ENCODE assay signal across 11 cellular contexts in the genomic region with DNA sequence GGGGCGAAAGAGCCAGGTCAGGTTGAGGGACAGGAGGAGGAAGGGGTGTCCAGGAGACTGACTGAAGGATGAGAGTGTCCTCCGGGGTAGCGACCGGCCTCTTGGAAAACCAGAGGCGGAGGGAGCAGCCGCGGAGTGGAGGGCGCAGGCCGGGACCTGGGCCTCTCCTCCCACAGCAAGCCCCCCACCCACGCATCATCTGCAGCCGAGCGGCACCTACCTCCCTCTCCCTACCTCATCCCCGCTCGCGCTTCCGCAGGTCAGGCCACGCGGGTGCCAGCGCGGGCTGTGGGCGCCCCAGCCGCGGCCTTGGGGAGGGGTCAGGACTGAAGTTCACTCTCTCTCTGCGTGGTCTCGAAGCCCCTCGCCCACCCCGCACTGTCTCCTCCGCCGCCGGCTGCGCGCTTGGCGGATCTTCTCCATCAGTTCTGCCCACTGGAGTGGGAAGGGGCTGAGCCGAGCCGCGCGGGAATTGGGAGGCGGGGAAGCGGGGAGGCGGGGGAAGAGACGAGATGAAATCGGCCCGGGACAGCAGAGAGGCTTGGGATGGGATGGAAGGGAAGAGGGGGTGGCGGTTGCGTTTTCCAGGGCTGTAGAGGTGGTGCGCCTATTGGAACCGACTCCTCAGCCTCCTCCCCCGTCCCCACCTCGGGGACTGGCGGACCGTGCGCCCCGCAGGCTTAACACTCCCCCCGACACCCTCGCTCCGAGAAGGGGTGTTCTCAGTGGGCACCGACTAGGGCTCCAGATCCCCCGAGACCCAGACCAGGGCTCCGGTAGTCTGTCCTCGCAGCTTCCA. TPM values are rescaled to one million over a fixed set of nuclear protein-coding genes. Genes with fewer than 3 reads are reported as not detected.
DNase-seq lines count a peak whose midpoint lies in the region; ATAC-seq and TF ChIP-seq lines count a peak whose summit lies in the region.
"Had no signal": no experiment of that assay in that cellular context is flagged by ENCODE, and none has a peak within 500 bp of the region (broad histone marks: within the 10 kb centered on the region; RNA-seq: fewer than 3 reads in every experiment).

No MANE protein-coding gene starts in this region.

- H3K27ac Mint-ChIP-seq in WTC11: no peak overlapping the region

- H3K4me1 Mint-ChIP-seq in WTC11: peaks cover 38% of the 10 kb centered on the region
- H3K4me1 Mint-ChIP-seq: central memory CD8-positive, alpha-beta T cell had no signal

- CTCF ChIA-PET in WTC11 (lab: Charles Lee): no interaction called here

- H3K27me3 ChIP-seq in GM06990 (replicated peaks; ENCODE audit: control insufficient read depth, insufficient read depth, low read length): no peaks in the 10 kb centered on the region
- H3K27me3 ChIP-seq in hepatocyte: peaks cover 13% of the 10 kb centered on the region

- H3K4me3 ChIP-seq in GM06990 (replicated peaks; ENCODE audit: low read depth, low read length) (no peak overlapping the region), hepatocyte (peak overlapping the region; percentile 49), lower leg skin (ENCODE audit: low read depth, poor library complexity, severe bottlenecking) (no peak overlapping the region)

- DNase-seq in GM06990 (ENCODE audit: extremely low read depth, insufficient read length) (peak; percentile 22), WTC11 (ENCODE audit: low spot score) (peak; percentile 17), hepatocyte (ENCODE audit: low spot score) (peak; percentile 18), putamen (ENCODE audit: low spot score) (peak; percentile 15), T-helper 2 cell (no peak), lower leg skin (ENCODE audit: low spot score in 2 of 2) (no peak), SW 1271 (lab: John Stamatoyannopoulos, UW) (no peak), NCI-H226 (no peak)
- DNase-seq: T-helper 9 cell had no signal

- WGBS in hepatocyte (ENCODE audit: low lambda C conversion rate, missing lambda C conversion rate): 47% methylated on average over 42 of the region's 60 CpGs
- 0 to 1% methylated on average over 23 to 25 of the region's 60 CpGs for WGBS in lower leg skin, 2 donors

- H3K36me3 ChIP-seq in GM06990 (ENCODE audit: control insufficient read depth, insufficient read depth, low read length) (no peaks in the 10 kb centered on the region), hepatocyte (replicated peaks; ENCODE audit: insufficient read depth, low read depth) (no peaks in the 10 kb centered on the region)

- H3K4me2 ChIP-seq in hepatocyte: peak overlapping the region; percentile 82

- no peak for TF ChIP-seq CTCF in GM06990 (IDR thresholded peaks at IDR 0.05; ENCODE audit: insufficient read depth, low read length, poor library complexity, severe bottlenecking)
- no peak for TF ChIP-seq CTCF in WTC11 (IDR thresholded peaks at IDR 0.05)
- no peak for TF ChIP-seq CTCF in hepatocyte (IDR thresholded peaks at IDR 0.05; ENCODE audit: poor library complexity)
- no peak for TF ChIP-seq CTCF in lower leg skin (IDR thresholded peaks at IDR 0.05)

- no peaks in the 10 kb centered on the region for H3K79me2 ChIP-seq in hepatocyte

- peak overlapping the region; percentile 92 for H3K4me3 Mint-ChIP-seq in WTC11
- H3K4me3 Mint-ChIP-seq: central memory CD8-positive, alpha-beta T cell had no signal

- peak; percentile 31 for ATAC-seq in WTC11

- peak overlapping the region; percentile 89 for H2AFZ ChIP-seq in hepatocyte

- H3K9me3 ChIP-seq in hepatocyte (ENCODE audit: low read depth): no peaks in the 10 kb centered on the region

- intact Hi-C loops in lower leg skin (cut with DNase I; ENCODE audit: low total_unique reads): no loop called here

- no peak for TF ChIP-seq POLR2A in lower leg skin (IDR thresholded peaks at IDR 0.05)

- H3K9me2 ChIP-seq in hepatocyte (replicated peaks; ENCODE audit: insufficient read depth): no peaks in the 10 kb centered on the region

- no peaks in the 10 kb centered on the region for H3K9me3 Mint-ChIP-seq in WTC11
- H3K9me3 Mint-ChIP-seq: central memory CD8-positive, alpha-beta T cell had no signal

- POLR2A ChIA-PET in WTC11 (lab: Charles Lee): no interaction called here

- H3K36me3 Mint-ChIP-seq in WTC11: no peaks in the 10 kb centered on the region; the same call in 1 of the 2 replicates

- H3K27ac ChIP-seq in hepatocyte: no peak overlapping the region

- H3K4me1 ChIP-seq in hepatocyte (ENCODE audit: insufficient read depth): peaks cover 4% of the 10 kb centered on the region

- no peaks in the 10 kb centered on the region for H4K20me1 ChIP-seq in hepatocyte (ENCODE audit: insufficient read depth, poor library complexity, severe bottlenecking)

- peaks cover 2% of the 10 kb centered on the region; the same call in 1 of the 2 replicates for H3K27me3 Mint-ChIP-seq in WTC11 (ENCODE audit: low read depth)

TF ChIP-seq in WTC11, 78 proteins besides CTCF, POLR2A, EP300 and RAD21:
- TF ChIP-seq, protein P1, sequence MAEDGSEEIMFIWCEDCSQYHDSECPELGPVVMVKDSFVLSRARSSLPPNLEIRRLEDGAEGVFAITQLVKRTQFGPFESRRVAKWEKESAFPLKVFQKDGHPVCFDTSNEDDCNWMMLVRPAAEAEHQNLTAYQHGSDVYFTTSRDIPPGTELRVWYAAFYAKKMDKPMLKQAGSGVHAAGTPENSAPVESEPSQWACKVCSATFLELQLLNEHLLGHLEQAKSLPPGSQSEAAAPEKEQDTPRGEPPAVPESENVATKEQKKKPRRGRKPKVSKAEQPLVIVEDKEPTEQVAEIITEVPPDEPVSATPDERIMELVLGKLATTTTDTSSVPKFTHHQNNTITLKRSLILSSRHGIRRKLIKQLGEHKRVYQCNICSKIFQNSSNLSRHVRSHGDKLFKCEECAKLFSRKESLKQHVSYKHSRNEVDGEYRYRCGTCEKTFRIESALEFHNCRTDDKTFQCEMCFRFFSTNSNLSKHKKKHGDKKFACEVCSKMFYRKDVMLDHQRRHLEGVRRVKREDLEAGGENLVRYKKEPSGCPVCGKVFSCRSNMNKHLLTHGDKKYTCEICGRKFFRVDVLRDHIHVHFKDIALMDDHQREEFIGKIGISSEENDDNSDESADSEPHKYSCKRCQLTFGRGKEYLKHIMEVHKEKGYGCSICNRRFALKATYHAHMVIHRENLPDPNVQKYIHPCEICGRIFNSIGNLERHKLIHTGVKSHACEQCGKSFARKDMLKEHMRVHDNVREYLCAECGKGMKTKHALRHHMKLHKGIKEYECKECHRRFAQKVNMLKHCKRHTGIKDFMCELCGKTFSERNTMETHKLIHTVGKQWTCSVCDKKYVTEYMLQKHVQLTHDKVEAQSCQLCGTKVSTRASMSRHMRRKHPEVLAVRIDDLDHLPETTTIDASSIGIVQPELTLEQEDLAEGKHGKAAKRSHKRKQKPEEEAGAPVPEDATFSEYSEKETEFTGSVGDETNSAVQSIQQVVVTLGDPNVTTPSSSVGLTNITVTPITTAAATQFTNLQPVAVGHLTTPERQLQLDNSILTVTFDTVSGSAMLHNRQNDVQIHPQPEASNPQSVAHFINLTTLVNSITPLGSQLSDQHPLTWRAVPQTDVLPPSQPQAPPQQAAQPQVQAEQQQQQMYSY (CRISPR knock-in tag; IDR thresholded peaks at IDR 0.05): peak; percentile 92
- TF ChIP-seq, protein P2, sequence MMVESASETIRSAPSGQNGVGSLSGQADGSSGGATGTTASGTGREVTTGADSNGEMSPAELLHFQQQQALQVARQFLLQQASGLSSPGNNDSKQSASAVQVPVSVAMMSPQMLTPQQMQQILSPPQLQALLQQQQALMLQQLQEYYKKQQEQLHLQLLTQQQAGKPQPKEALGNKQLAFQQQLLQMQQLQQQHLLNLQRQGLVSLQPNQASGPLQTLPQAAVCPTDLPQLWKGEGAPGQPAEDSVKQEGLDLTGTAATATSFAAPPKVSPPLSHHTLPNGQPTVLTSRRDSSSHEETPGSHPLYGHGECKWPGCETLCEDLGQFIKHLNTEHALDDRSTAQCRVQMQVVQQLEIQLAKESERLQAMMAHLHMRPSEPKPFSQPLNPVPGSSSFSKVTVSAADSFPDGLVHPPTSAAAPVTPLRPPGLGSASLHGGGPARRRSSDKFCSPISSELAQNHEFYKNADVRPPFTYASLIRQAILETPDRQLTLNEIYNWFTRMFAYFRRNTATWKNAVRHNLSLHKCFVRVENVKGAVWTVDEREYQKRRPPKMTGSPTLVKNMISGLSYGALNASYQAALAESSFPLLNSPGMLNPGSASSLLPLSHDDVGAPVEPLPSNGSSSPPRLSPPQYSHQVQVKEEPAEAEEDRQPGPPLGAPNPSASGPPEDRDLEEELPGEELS (CRISPR knock-in tag; IDR thresholded peaks at IDR 0.05): no peak
TF ChIP-seq in WTC11: peak in this region for 1.

RNA-seq across cellular contexts. Expression of a gene that starts 1.8 kb away (rescaled TPM):
- total RNA-seq in WTC11 (2021) (53.8 to 66.9 TPM (median 63.3 TPM) in 3 replicates), hepatocyte (3.9 and 4.5 TPM in 2 replicates), lower leg skin (1 to 10 TPM in 1 of 4 donors, under 1 TPM in 3; 0.17 to 2.2 (median 0.72) TPM)
- 0.81 and 2.1 TPM in 2 replicates for polyA plus RNA-seq in hepatocyte
- total RNA-seq: G401 had no signal

Comparison
In these comparisons a context has a peak if more than half of its experiments do, and no peak if none do; other contexts are left out.
1. DNase-seq: peak in GM06990 (single experiment), WTC11 (single experiment), hepatocyte (single experiment) and putamen (single experiment); none in T-helper 2 cell (0 of 5), lower leg skin (0 of 2), SW 1271 (0 of 2) and NCI-H226 (single experiment).
2. RNA of a gene that starts 1.8 kb away (total RNA-seq): 53.8 to 66.9 TPM in WTC11; 3.9 to 4.5 TPM in hepatocyte and 0.17 to 2.2 TPM in lower leg skin; every median in the first group is over 10 times any median in the second.